In the genomic region with DNA sequence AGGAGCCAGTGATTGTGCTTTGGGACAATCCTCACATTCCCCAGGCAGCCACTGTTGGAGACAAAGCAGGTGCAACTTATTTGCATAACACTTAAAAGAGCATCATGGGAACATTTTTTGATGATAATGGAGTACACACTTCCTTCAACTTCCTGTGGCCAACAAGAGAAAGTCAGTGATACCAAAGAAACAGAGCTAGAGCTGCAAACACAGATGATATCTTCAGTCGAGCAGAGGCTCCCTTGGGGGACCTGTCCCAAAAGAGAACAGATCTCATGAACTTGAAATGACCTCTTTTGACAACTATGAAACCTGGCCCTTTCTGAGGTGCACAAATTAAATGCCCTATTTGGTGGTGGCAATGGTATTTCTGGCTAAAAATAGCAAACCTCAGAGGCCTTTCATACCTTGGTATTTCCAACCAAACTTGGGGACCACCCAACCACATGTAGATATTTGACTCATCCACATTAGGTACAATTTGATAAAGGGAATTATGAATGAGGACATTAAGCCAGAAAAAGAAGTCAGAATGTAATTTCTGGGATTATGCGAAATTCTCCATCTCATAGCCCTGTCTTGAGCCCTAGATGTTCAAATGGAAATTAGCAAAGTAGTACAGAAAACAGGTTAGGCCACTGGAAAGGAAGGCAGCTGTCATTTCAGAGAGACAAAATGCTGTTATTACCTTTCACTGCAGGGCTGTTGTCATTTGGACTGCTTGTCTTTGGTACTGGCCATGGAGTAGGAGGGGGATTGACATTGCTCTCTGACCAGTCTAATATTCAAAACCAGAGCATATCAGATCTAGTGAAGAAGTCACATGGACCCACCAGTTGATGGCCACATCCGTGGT, we compare ENCODE assay signal across 1 cellular context.
TF ChIP-seq lines count a peak whose summit lies in the region.

No MANE protein-coding gene starts in this region.

TF ChIP-seq in HepG2, 621 proteins besides CTCF, POLR2A, EP300 and RAD21:
- TF ChIP-seq, protein P1, sequence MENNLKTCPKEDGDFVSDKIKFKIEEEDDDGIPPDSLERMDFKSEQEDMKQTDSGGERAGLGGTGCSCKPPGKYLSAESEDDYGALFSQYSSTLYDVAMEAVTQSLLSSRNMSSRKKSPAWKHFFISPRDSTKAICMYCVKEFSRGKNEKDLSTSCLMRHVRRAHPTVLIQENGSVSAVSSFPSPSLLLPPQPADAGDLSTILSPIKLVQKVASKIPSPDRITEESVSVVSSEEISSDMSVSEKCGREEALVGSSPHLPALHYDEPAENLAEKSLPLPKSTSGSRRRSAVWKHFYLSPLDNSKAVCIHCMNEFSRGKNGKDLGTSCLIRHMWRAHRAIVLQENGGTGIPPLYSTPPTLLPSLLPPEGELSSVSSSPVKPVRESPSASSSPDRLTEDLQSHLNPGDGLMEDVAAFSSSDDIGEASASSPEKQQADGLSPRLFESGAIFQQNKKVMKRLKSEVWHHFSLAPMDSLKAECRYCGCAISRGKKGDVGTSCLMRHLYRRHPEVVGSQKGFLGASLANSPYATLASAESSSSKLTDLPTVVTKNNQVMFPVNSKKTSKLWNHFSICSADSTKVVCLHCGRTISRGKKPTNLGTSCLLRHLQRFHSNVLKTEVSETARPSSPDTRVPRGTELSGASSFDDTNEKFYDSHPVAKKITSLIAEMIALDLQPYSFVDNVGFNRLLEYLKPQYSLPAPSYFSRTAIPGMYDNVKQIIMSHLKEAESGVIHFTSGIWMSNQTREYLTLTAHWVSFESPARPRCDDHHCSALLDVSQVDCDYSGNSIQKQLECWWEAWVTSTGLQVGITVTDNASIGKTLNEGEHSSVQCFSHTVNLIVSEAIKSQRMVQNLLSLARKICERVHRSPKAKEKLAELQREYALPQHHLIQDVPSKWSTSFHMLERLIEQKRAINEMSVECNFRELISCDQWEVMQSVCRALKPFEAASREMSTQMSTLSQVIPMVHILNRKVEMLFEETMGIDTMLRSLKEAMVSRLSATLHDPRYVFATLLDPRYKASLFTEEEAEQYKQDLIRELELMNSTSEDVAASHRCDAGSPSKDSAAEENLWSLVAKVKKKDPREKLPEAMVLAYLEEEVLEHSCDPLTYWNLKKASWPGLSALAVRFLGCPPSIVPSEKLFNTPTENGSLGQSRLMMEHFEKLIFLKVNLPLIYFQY (CRISPR knock-in tag; IDR thresholded peaks at IDR 0.05; ENCODE audit: borderline replicate concordance), result no peak
- TF ChIP-seq RARG (CRISPR knock-in tag; IDR thresholded peaks at IDR 0.05; ENCODE audit: low read depth), result no peak
